Comparison of ENCODE assay signal across 23 cellular contexts in genomic region chr4:152885185-152885584, GRCh38. TPM values are rescaled to one million over a fixed set of nuclear protein-coding genes. Genes with fewer than 3 reads are reported as not detected.
"Had no signal": no experiment of that assay in that cellular context is flagged by ENCODE, and none has a peak within 500 bp of the region (broad histone marks: within the 10 kb centered on the region; RNA-seq: fewer than 3 reads in every experiment).

No MANE protein-coding gene starts in this region.

- H3K27ac ChIP-seq: dorsolateral prefrontal cortex, lower lobe of right lung, parathyroid adenoma, psoas muscle, sigmoid colon, spleen, testis, tibial artery, upper lobe of left lung had no signal

- FAIRE-seq: frontal cortex, urothelium cell line had no signal

- H3K27me3 ChIP-seq: dorsolateral prefrontal cortex, sigmoid colon, spleen, testis, tibial artery, upper lobe of left lung had no signal

- DNase-seq: dorsolateral prefrontal cortex; effector CD4-positive, alpha-beta T cell; hypothalamus; immature natural killer cell; islet precursor cell; kidney glomerular epithelial cell; left ventricle myocardium superior; lower lobe of right lung; naive thymus-derived CD4-positive, alpha-beta T cell; psoas muscle; right cardiac atrium; sigmoid colon; spleen; stimulated activated CD4-positive, alpha-beta T cell treated with anti-CD3 and anti-CD28 coated beads, Interleukin-4, amount 100 ng/mL, for 4 hours; stimulated activated naive CD8-positive, alpha-beta T cell treated with anti-CD3 and anti-CD28 coated beads, Interleukin-15, Interleukin-2, amounts not matched to agents 100 U/mL and 50 U/mL, for 24 hours; substantia nigra; testis; tibial artery; upper lobe of left lung had no signal

- H3K9ac ChIP-seq: parathyroid adenoma had no signal

- H2AFZ ChIP-seq: parathyroid adenoma had no signal

- ATAC-seq: left ventricle myocardium superior; lower lobe of right lung; naive thymus-derived CD4-positive, alpha-beta T cell; psoas muscle; right cardiac atrium; stimulated activated memory B cell treated with anti-CD40 and anti-IgM and Interleukin-4, amounts not matched to agents 10 μg/mL and 1 μg/mL and 100 μg/mL, for 72 hours; stimulated activated naive CD8-positive, alpha-beta T cell treated with anti-CD3 and anti-CD28 coated beads, Interleukin-15, Interleukin-2, amounts not matched to agents 100 U/mL and 50 U/mL, for 24 hours had no signal

- H3K79me2 ChIP-seq: parathyroid adenoma had no signal

- H3K4me3 ChIP-seq: dorsolateral prefrontal cortex, lower lobe of right lung, psoas muscle, sigmoid colon, spleen, testis, tibial artery, upper lobe of left lung had no signal

- H3K9me3 ChIP-seq: lower lobe of right lung, psoas muscle, sigmoid colon, spleen, testis, tibial artery, upper lobe of left lung had no signal

- H3K4me1 ChIP-seq: lower lobe of right lung, parathyroid adenoma, psoas muscle, sigmoid colon, spleen, testis, tibial artery, upper lobe of left lung had no signal

RNA-seq across cellular contexts. Expression of gene FHDC1, which starts 50.9 kb away (rescaled TPM):
- polyA plus RNA-seq: immature natural killer cell had no signal
